Comparison of ENCODE assay signal across 12 cellular contexts in genomic region chr16:85762970-85763369, GRCh38.
DNase-seq lines count a peak whose midpoint lies in the region; TF ChIP-seq lines count a peak whose summit lies in the region.
"Had no signal": no experiment of that assay in that cellular context is flagged by ENCODE, and none has a peak within 500 bp of the region (broad histone marks: within the 10 kb centered on the region; RNA-seq: fewer than 3 reads in every experiment).

No MANE protein-coding gene starts in this region.

- H4K20me1 ChIP-seq in BLaER1: no peaks in the 10 kb centered on the region
- H4K20me1 ChIP-seq in BLaER1 treated with 17β-estradiol and CSF1 and Interleukin-3, amounts not matched to agents 10 nM and 100 nM: peaks cover 0 to 13% (median 0%) of the 10 kb centered on the region in 11 experiments; a peak in 5 of 22 replicates

- H3K27ac ChIP-seq in BLaER1 (no peak overlapping the region), neutrophil (peak overlapping the region; percentile 86)
- H3K27ac ChIP-seq in BLaER1 treated with 17β-estradiol and CSF1 and Interleukin-3, amounts not matched to agents 10 nM and 100 nM: no peak overlapping the region
- H3K27ac ChIP-seq: GM23248 had no signal

- peak overlapping the region; percentile 68 for H3K4me2 ChIP-seq in BLaER1
- H3K4me2 ChIP-seq in BLaER1 treated with 17β-estradiol and CSF1 and Interleukin-3, amounts not matched to agents 10 nM and 100 nM: peak overlapping the region in 10 of 11 experiments; percentile 68 to 97 (median 84); a peak in 16 of 22 replicates

- peaks cover 46% of the 10 kb centered on the region for H3K4me1 ChIP-seq in BLaER1
- peaks cover 41 to 65% (median 50%) of the 10 kb centered on the region in 10 experiments for H3K4me1 ChIP-seq in BLaER1 treated with 17β-estradiol and CSF1 and Interleukin-3, amounts not matched to agents 10 nM and 100 nM
- peaks cover 50 to 57% of the 10 kb centered on the region in 2 experiments for H3K4me1 ChIP-seq in neutrophil (ENCODE audit: control insufficient read depth in 1 of 2, insufficient read depth in 1 of 2, low read depth in 1 of 2, low read length in 1 of 2)
- H3K4me1 ChIP-seq: HAP-1 had no signal

- no peaks in the 10 kb centered on the region for H3K27me3 ChIP-seq in BLaER1
- H3K27me3 ChIP-seq in BLaER1 treated with 17β-estradiol and CSF1 and Interleukin-3, amounts not matched to agents 10 nM and 100 nM: peaks cover 0 to 14% (median 0%) of the 10 kb centered on the region in 11 experiments; a peak in 6 of 22 replicates
- H3K27me3 ChIP-seq in neutrophil: no peaks in the 10 kb centered on the region

- DNase-seq in astrocyte of the hippocampus (ENCODE audit: low read depth, low spot score): peak; percentile 21
- no peak for DNase-seq in HuH-7.5 (ENCODE audit: low spot score)
- DNase-seq in activated naive CD4-positive, alpha-beta T cell treated with anti-CD3 and anti-CD28 coated beads, Interleukin-2, amount 50 U/mL, for 16 hours: no peak
- DNase-seq in T1000 (lab: John Stamatoyannopoulos, UW): no peak
- DNase-seq: ACHN; Calu3; CD8-positive, alpha-beta T cell; GM23248 had no signal

- no peak overlapping the region for H3K9ac ChIP-seq in BLaER1
- H3K9ac ChIP-seq in BLaER1 treated with 17β-estradiol and CSF1 and Interleukin-3, amounts not matched to agents 10 nM and 100 nM: no peak overlapping the region
- H3K9ac ChIP-seq: GM23248 had no signal

- H3K36me3 ChIP-seq in BLaER1: no peaks in the 10 kb centered on the region
- no peaks in the 10 kb centered on the region for H3K36me3 ChIP-seq in BLaER1 treated with 17β-estradiol and CSF1 and Interleukin-3, amounts not matched to agents 10 nM and 100 nM
- peaks cover 8% of the 10 kb centered on the region for H3K36me3 ChIP-seq in neutrophil
- H3K36me3 ChIP-seq: HAP-1 had no signal

- H3K9me3 ChIP-seq in BLaER1: no peaks in the 10 kb centered on the region
- no peaks in the 10 kb centered on the region for H3K9me3 ChIP-seq in BLaER1 treated with 17β-estradiol and CSF1 and Interleukin-3, amounts not matched to agents 10 nM and 100 nM (replicated peaks in 1 of 11)
- no peaks in the 10 kb centered on the region for H3K9me3 ChIP-seq in neutrophil
- H3K9me3 ChIP-seq: HAP-1 had no signal

- TF ChIP-seq CTCF in neutrophil (IDR thresholded peaks at IDR 0.05): no peak

- no peak overlapping the region for H3K4me3 ChIP-seq in BLaER1
- no peak overlapping the region for H3K4me3 ChIP-seq in BLaER1 treated with 17β-estradiol and CSF1 and Interleukin-3, amounts not matched to agents 10 nM and 100 nM
- no peak overlapping the region for H3K4me3 ChIP-seq in neutrophil (ENCODE audit: low read depth in 1 of 2, low read length in 1 of 2)
- H3K4me3 ChIP-seq: GM23248, HAP-1 had no signal
